8 cellular contexts compared by ENCODE assay signal in genomic region chr2:27771202-27771547, GRCh38. TPM values are rescaled to one million over a fixed set of nuclear protein-coding genes. Genes with fewer than 3 reads are reported as not detected.
A peak's percentile ranks its signal among the peaks of the same experiment; 100 is the strongest.
DNase-seq lines count a peak whose midpoint lies in the region; ATAC-seq and TF ChIP-seq lines count a peak whose summit lies in the region.

No MANE protein-coding gene starts in this region.

- H3K27ac ChIP-seq in BLaER1: peak overlapping the region; percentile 77
- H3K27ac ChIP-seq in SJCRH30: peak overlapping the region; percentile 66
- peak overlapping the region in 20 of 21 experiments; percentile 54 to 96 (median 88) for H3K27ac ChIP-seq in skin epidermis

- H3K4me1 ChIP-seq in BLaER1 (peaks cover 32% of the 10 kb centered on the region), SJCRH30 (peaks cover 10% of the 10 kb centered on the region)

- H3K9ac ChIP-seq in BLaER1: peak overlapping the region; percentile 80

- peaks cover 5% of the 10 kb centered on the region; the same call in 1 of the 2 replicates for H4K20me1 ChIP-seq in BLaER1

- ATAC-seq in GM21723 (IDR thresholded peaks at IDR 0.05; ENCODE audit: unreplicated experiment): peak; percentile 27

- H3K27me3 ChIP-seq in BLaER1: no peaks in the 10 kb centered on the region
- H3K27me3 ChIP-seq in SJCRH30: no peaks in the 10 kb centered on the region

- DNase-seq in SJCRH30 (no peak), foreskin fibroblast (no peak), LoVo (ENCODE audit: low spot score) (no peak), GM19240 (ENCODE audit: insufficient read length, low spot score) (no peak), NCI-H510A treated with DMSO at 0.1 percent for 48 hours (lab: John Stamatoyannopoulos, UW) (no peak)

- H3K36me3 ChIP-seq in BLaER1 (peaks cover 19% of the 10 kb centered on the region), SJCRH30 (peaks cover 15% of the 10 kb centered on the region)

- no peak for TF ChIP-seq CTCF in foreskin fibroblast (IDR thresholded peaks at IDR 0.05; ENCODE audit: low read depth, low read length)

- H3K4me3 ChIP-seq in BLaER1 (peak overlapping the region; percentile 78), SJCRH30 (peak overlapping the region; percentile 74), foreskin fibroblast (ENCODE audit: low read depth in 1 of 2, low read length in 2 of 2) (peak overlapping the region; percentile 87 to 92), skin epidermis (peak overlapping the region; percentile 47 to 88 (median 58))

- H3K4me2 ChIP-seq in BLaER1: peak overlapping the region; percentile 80

- H3K9me3 ChIP-seq in BLaER1 (no peaks in the 10 kb centered on the region), SJCRH30 (replicated peaks) (no peaks in the 10 kb centered on the region)

RNA-seq across cellular contexts. Expression of gene MRPL33, which starts 0.3 kb away (rescaled TPM):
- 180 and 212 TPM in 2 replicates for total RNA-seq in SJCRH30 (2014; rRNA removed; shearing (Covaris generic))
